8 cellular contexts compared by ENCODE assay signal in the genomic region with DNA sequence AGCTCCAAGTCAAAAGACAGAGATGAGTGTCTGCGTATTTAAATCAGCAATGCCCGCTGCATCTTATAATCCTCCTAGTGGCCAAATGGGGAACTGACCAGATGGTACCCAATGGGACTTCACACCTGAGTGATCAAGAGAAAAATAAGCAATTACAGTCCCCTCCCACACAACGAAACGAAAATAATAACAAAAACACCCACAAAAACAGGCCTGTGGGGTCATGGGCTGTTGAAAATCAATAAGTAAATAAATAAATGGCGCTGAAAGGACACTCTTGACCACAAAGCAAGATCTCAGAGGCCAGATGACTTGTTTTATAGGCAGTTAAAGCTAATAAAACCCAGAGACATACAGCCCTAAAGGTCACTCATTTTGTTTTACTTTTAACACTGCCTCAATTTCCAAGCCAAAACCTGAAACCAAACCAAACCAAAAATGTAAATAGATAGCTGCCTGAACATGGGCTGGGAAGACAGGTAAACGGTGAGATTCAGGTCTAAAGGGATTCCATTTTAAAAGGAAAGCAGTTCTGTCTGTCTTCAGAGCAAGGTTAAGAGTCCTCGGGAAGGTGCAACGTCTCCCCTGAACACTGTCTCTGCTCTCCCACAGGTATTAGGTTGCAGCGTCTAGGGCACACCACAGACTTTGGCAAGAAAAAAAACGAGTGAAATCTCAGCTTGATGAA. TPM values are rescaled to one million over a fixed set of nuclear protein-coding genes. Genes with fewer than 3 reads are reported as not detected.
DNase-seq lines count a peak whose midpoint lies in the region; ATAC-seq and TF ChIP-seq lines count a peak whose summit lies in the region.

No MANE protein-coding gene starts in this region.

- H3K9me3 Mint-ChIP-seq in T-cell = no peaks in the 10 kb centered on the region

- 0 out of 2 replicates have a peak, but pooled peaks cover 2% of the 10 kb centered on the region for H3K79me2 ChIP-seq in DND-41 (ENCODE audit: insufficient read depth, low read length)
- no peaks in the 10 kb centered on the region for H3K79me2 ChIP-seq in GM23248 (ENCODE audit: insufficient read depth)
- H3K79me2 ChIP-seq in MM.1S (ENCODE audit: low read length) = peaks cover 8% of the 10 kb centered on the region; the same call in 1 of the 2 replicates

- H3K27ac ChIP-seq in DND-41 (ENCODE audit: low read length) = no peak overlapping the region
- H3K27ac ChIP-seq in GM23248 = no peak overlapping the region
- peak overlapping the region; percentile 53; the same call in 1 of the 2 replicates for H3K27ac ChIP-seq in MM.1S (ENCODE audit: low read length)
- H3K27ac ChIP-seq in left ventricle myocardium inferior (replicated peaks) = peak overlapping the region; percentile 90
- H3K27ac ChIP-seq in prostate gland = peak overlapping the region; percentile 94 to 97

- H3K9ac ChIP-seq in DND-41 (ENCODE audit: low read depth, low read length) (peak overlapping the region; percentile 83; the same call in 1 of the 2 replicates), GM23248 (peak overlapping the region; percentile 85), MM.1S (ENCODE audit: low read length) (peak overlapping the region; percentile 45; the same call in 1 of the 2 replicates)

- peaks cover 12% of the 10 kb centered on the region for H3K36me3 ChIP-seq in DND-41 (ENCODE audit: insufficient read depth, low read length)
- no peaks in the 10 kb centered on the region for H3K36me3 ChIP-seq in GM23248 (ENCODE audit: low read depth)
- H3K36me3 ChIP-seq in MM.1S (replicated peaks; ENCODE audit: insufficient read depth, low read length) = no peaks in the 10 kb centered on the region
- peaks cover 29% of the 10 kb centered on the region for H3K36me3 ChIP-seq in left ventricle myocardium inferior
- no peaks in the 10 kb centered on the region for H3K36me3 ChIP-seq in prostate gland

- H3K9me3 ChIP-seq in DND-41 (ENCODE audit: insufficient read depth, low read length, severe bottlenecking) (no peaks in the 10 kb centered on the region), GM23248 (ENCODE audit: low read depth) (no peaks in the 10 kb centered on the region), MM.1S (replicated peaks; ENCODE audit: insufficient read depth, low read length) (no peaks in the 10 kb centered on the region), left ventricle myocardium inferior (replicated peaks) (no peaks in the 10 kb centered on the region), prostate gland (no peaks in the 10 kb centered on the region)

- TF ChIP-seq POLR2A in prostate gland (IDR thresholded peaks at IDR 0.05) = no peak

- ATAC-seq in DND-41 (ENCODE audit: insufficient read depth, low read depth) (no peak), T-cell (replicated peaks in 1 of 4) (peak; percentile 40 to 56 (median 40))

- no peaks in the 10 kb centered on the region for H3K27me3 Mint-ChIP-seq in T-cell

- DNase-seq in DND-41 (peak; percentile 69), GM23248 (peak; percentile 81), MM.1S (peak; percentile 89), T-cell (peak; percentile 26 to 84 (median 70)), amniotic stem cell (lab: John Stamatoyannopoulos, UW) (peak; percentile 63), left ventricle myocardium inferior (no peak), prostate gland (ENCODE audit: low spot score) (peak; percentile 71), GDM1 (lab: John Stamatoyannopoulos, UW) (no peak)

- H3K4me1 ChIP-seq in DND-41 (ENCODE audit: insufficient read depth, low read length) = peaks cover 51% of the 10 kb centered on the region
- H3K4me1 ChIP-seq in GM23248 (ENCODE audit: insufficient read depth) = peaks cover 7% of the 10 kb centered on the region
- peaks cover 26% of the 10 kb centered on the region for H3K4me1 ChIP-seq in MM.1S (ENCODE audit: low read length)
- H3K4me1 ChIP-seq in left ventricle myocardium inferior = peaks cover 32% of the 10 kb centered on the region
- no peaks in the 10 kb centered on the region for H3K4me1 ChIP-seq in prostate gland (replicated peaks)

- no peak overlapping the region; the same call in 1 of the 2 replicates for H2AFZ ChIP-seq in DND-41 (ENCODE audit: low read depth, low read length)
- H2AFZ ChIP-seq in GM23248 = peak overlapping the region; percentile 97
- peak overlapping the region; percentile 81 for H2AFZ ChIP-seq in MM.1S (ENCODE audit: low read length)

- peak overlapping the region; percentile 91 to 94 for H3K27ac Mint-ChIP-seq in T-cell

- H3K4me3 ChIP-seq in DND-41 (ENCODE audit: low read depth in 1 of 2, low read length in 2 of 2) (peak overlapping the region in 1 of 2 experiments; percentile 67; a peak in 2 of 4 replicates), GM23248 (peak overlapping the region; percentile 91), MM.1S (ENCODE audit: low read length) (peak overlapping the region; percentile 93), left ventricle myocardium inferior (peak overlapping the region; percentile 97), prostate gland (peak overlapping the region; percentile 78 to 96)

- TF ChIP-seq CTCF in DND-41 (IDR thresholded peaks at IDR 0.05; ENCODE audit: borderline replicate concordance, extremely low read depth, low read length, poor library complexity, severe bottlenecking) (peak; percentile 79), MM.1S (IDR thresholded peaks at IDR 0.05; ENCODE audit: low read length) (peak; percentile 93), left ventricle myocardium inferior (IDR thresholded peaks at IDR 0.05; ENCODE audit: borderline replicate concordance) (peak; percentile 95), prostate gland (IDR thresholded peaks at IDR 0.05) (peak; percentile 84 to 89 (median 85))

- WGBS in GM23248 (ENCODE audit: low coverage in 1 of 2, low lambda C conversion rate in 2 of 2, missing lambda C conversion rate in 2 of 2), 2 experiments = 9% methylated on average over 10 of the region's 10 CpGs
- WGBS in prostate gland = 5% methylated on average over 10 of the region's 10 CpGs

- CTCF ChIA-PET in T-cell (lab: Charles Lee) = interaction anchor here (0.6 to 3.3 kb wide), 31 partner anchors 9 to 317 kb away, joined by 3 to 20 read pairs (median 4); a partner anchor contains a TSS

- peaks cover 9% of the 10 kb centered on the region for H3K27me3 ChIP-seq in DND-41 (ENCODE audit: insufficient read depth, low read length, poor library complexity)
- H3K27me3 ChIP-seq in GM23248 (replicated peaks; ENCODE audit: insufficient read depth) = no peaks in the 10 kb centered on the region
- H3K27me3 ChIP-seq in MM.1S (replicated peaks; ENCODE audit: insufficient read depth, low read length) = no peaks in the 10 kb centered on the region
- no peaks in the 10 kb centered on the region for H3K27me3 ChIP-seq in left ventricle myocardium inferior (ENCODE audit: low read depth)
- H3K27me3 ChIP-seq in prostate gland (replicated peaks; ENCODE audit: insufficient read depth) = no peaks in the 10 kb centered on the region

- peak overlapping the region; percentile 80 to 92 (median 90) for H3K4me3 Mint-ChIP-seq in T-cell

- in situ Hi-C loops in GM23248 (cut with MboI) = no loop called here

- H3K36me3 Mint-ChIP-seq in T-cell = peaks cover 14% of the 10 kb centered on the region

- H4K20me1 ChIP-seq in DND-41 (ENCODE audit: insufficient read depth, low read length) = peaks cover 28% of the 10 kb centered on the region
- no peaks in the 10 kb centered on the region for H4K20me1 ChIP-seq in GM23248 (ENCODE audit: insufficient read depth)
- H4K20me1 ChIP-seq in MM.1S (ENCODE audit: insufficient read depth, low read length) = no peaks in the 10 kb centered on the region

- H3K4me2 ChIP-seq in DND-41 (ENCODE audit: insufficient read depth, low read length) = peak overlapping the region; percentile 83
- peak overlapping the region; percentile 89 for H3K4me2 ChIP-seq in GM23248 (ENCODE audit: unreplicated experiment)
- peak overlapping the region; percentile 89 for H3K4me2 ChIP-seq in MM.1S (ENCODE audit: low read depth, low read length)

- no peaks in the 10 kb centered on the region for H3K9me2 ChIP-seq in GM23248 (ENCODE audit: insufficient read depth)
- H3K9me2 ChIP-seq in MM.1S (replicated peaks; ENCODE audit: insufficient read depth, low read length) = no peaks in the 10 kb centered on the region

- intact Hi-C loops in left ventricle myocardium inferior (cut with micrococcal nuclease) (loop anchor here (5.0 kb wide), 1 partner anchor 80 kb away; no protein-coding TSS in a partner anchor), prostate gland (cut with DNase I) (loop anchor here (5.0 kb wide), 3 partner anchors 75 to 160 kb away; a partner anchor contains a TSS)

- H3F3A ChIP-seq in GM23248 (ENCODE audit: insufficient read depth) (peaks cover 18% of the 10 kb centered on the region; the same call in 1 of the 2 replicates), MM.1S (ENCODE audit: insufficient read depth, low read length) (peaks cover 30% of the 10 kb centered on the region)

- POLR2A ChIA-PET in T-cell (lab: Charles Lee) = interaction anchor here (0.5 to 1.7 kb wide), 8 partner anchors 11 to 83 kb away, joined by 4 to 9 read pairs (median 6); a partner anchor contains a TSS

- peaks cover 52 to 57% (median 54%) of the 10 kb centered on the region in 3 donors for H3K4me1 Mint-ChIP-seq in T-cell

RNA-seq across cellular contexts. Expression of a gene that starts 1.3 kb away (rescaled TPM):
- 17.8 and 21.4 TPM in 2 replicates for total RNA-seq in GM23248 (2014; rRNA removed; shearing (Covaris generic))
- polyA plus RNA-seq in GM23248 (2016; fragmentation: Nextera tagmentation; extraction: Ambion mirVana) = 5.7 and 6.3 TPM in 2 replicates
- 10 to 100 TPM in 2 of 5 donors, 1 to 10 TPM in 3; 8.0 to 17.9 (median 9.3) TPM for total RNA-seq in T-cell
- 3.0 TPM for total RNA-seq in left ventricle myocardium inferior
- total RNA-seq in prostate gland = 10 to 100 TPM; 20.0 to 26.6 TPM

RNA-seq across cellular contexts. Expression of a gene that starts 12.7 kb away (rescaled TPM):
- total RNA-seq in GM23248 (2014; rRNA removed; shearing (Covaris generic)) = 149 and 175 TPM in 2 replicates
- polyA plus RNA-seq in GM23248 (2016; fragmentation: Nextera tagmentation; extraction: Ambion mirVana) = 102 and 113 TPM in 2 replicates
- total RNA-seq in T-cell = 100 to 1,000 TPM; 249 to 278 (median 263) TPM
- total RNA-seq in left ventricle myocardium inferior = 109 TPM
- 100 to 1,000 TPM; 193 to 249 TPM for total RNA-seq in prostate gland

RNA-seq across cellular contexts. Expression of a gene that starts 36.9 kb away (rescaled TPM):
- 10.2 and 12.6 TPM in 2 replicates for total RNA-seq in GM23248 (2014; rRNA removed; shearing (Covaris generic))
- polyA plus RNA-seq in GM23248 (2016; fragmentation: Nextera tagmentation; extraction: Ambion mirVana) = 6.2 and 6.8 TPM in 2 replicates
- total RNA-seq in T-cell (10 to 100 TPM; 26.8 to 44.0 (median 29.3) TPM), left ventricle myocardium inferior (14.0 TPM), prostate gland (10 to 100 TPM; 17.7 to 35.8 TPM)

Comparison
In these comparisons a context has a peak if more than half of its experiments do, and no peak if none do; other contexts are left out.
1. DNase-seq: peak in DND-41 (single experiment), GM23248 (single experiment), MM.1S (single experiment), T-cell (34 of 34), amniotic stem cell (single experiment) and prostate gland (single experiment); none in left ventricle myocardium inferior (single experiment) and GDM1 (single experiment).
2. H3K27ac ChIP-seq: peak in MM.1S (single experiment), left ventricle myocardium inferior (single experiment) and prostate gland (2 of 2); none in DND-41 (single experiment) and GM23248 (single experiment).
3. Peak in every context shown above with its lines, with median percentiles within 50 percentile points of each other: H3K4me2 ChIP-seq, H3K9ac ChIP-seq and CTCF ChIP-seq.